14 cellular contexts compared by ENCODE assay signal in the genomic region with DNA sequence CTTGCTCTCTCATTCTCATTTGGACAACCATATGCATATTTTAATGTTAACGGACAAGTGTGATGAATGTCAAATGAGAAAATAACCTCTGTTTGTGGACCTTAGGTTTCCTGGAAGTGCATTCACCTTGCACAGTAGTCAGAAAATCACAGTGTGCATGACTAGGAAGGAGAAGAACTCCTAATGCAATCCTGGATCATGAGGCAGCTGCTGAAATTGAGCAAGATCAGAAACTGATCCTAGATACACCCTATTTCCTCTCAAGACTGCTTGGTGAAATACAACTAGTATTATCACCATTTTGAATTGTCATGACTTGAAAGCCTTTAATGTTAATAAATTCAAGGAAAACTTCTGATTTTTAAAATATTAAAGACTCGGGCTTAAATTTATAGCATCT.
DNase-seq lines count a peak whose midpoint lies in the region; TF ChIP-seq lines count a peak whose summit lies in the region.
"Had no signal": no experiment of that assay in that cellular context is flagged by ENCODE, and none has a peak within 500 bp of the region (broad histone marks: within the 10 kb centered on the region; RNA-seq: fewer than 3 reads in every experiment).

No MANE protein-coding gene starts in this region.

- peak overlapping the region; percentile 46; the same call in 1 of the 2 replicates for H3K4me3 Mint-ChIP-seq in HFFc6
- H3K4me3 Mint-ChIP-seq: CD4-positive, CD25-positive, alpha-beta regulatory T cell; CD8-positive, alpha-beta memory T cell had no signal

- H3K36me3 ChIP-seq in adipocyte (ENCODE audit: control insufficient read depth, insufficient read depth, low read length, severe bottlenecking): no peaks in the 10 kb centered on the region
- H3K36me3 ChIP-seq: BE2C, HAP-1 had no signal

- no peaks in the 10 kb centered on the region for H3K27me3 ChIP-seq in adipocyte (replicated peaks; ENCODE audit: control insufficient read depth, insufficient read depth, low read length)
- H3K27me3 ChIP-seq: BE2C had no signal

- DNase-seq in HFFc6 (peak; percentile 53), adipocyte (ENCODE audit: low read depth) (peak; percentile 34), fibroblast of mammary gland (ENCODE audit: low read depth) (peak; percentile 2), A172 (ENCODE audit: low spot score) (no peak), RKO (ENCODE audit: low spot score) (no peak), NCI-H187 treated with DMSO at 0.1 percent for 48 hours (lab: John Stamatoyannopoulos, UW) (no peak)
- DNase-seq: ACHN; BE2C; C1 segment of cervical spinal cord; CD4-positive, CD25-positive, alpha-beta regulatory T cell; CD8-positive, alpha-beta memory T cell; COR-L47; GM23248 had no signal

- H3K9ac ChIP-seq in adipocyte (ENCODE audit: low read length): no peak overlapping the region
- H3K9ac ChIP-seq: GM23248 had no signal

- H3K4me3 ChIP-seq in adipocyte (ENCODE audit: low read length): no peak overlapping the region
- H3K4me3 ChIP-seq in fibroblast of mammary gland (ENCODE audit: control insufficient read depth, low read depth, low read length): no peak overlapping the region
- H3K4me3 ChIP-seq: GM23248, HAP-1 had no signal

- no peaks in the 10 kb centered on the region for H3K36me3 Mint-ChIP-seq in HFFc6 (ENCODE audit: low read depth)
- H3K36me3 Mint-ChIP-seq: CD4-positive, CD25-positive, alpha-beta regulatory T cell; CD8-positive, alpha-beta memory T cell had no signal

- H3K9me3 Mint-ChIP-seq in HFFc6: no peaks in the 10 kb centered on the region

- TF ChIP-seq CTCF in HFFc6 (IDR thresholded peaks at IDR 0.05): no peak
- TF ChIP-seq CTCF in fibroblast of mammary gland (conservative IDR thresholded peaks at IDR 0.05; ENCODE audit: control insufficient read depth, insufficient read depth, low read depth, low read length): no peak

- peaks cover 4% of the 10 kb centered on the region for H3K4me1 ChIP-seq in adipocyte (ENCODE audit: control insufficient read depth, insufficient read depth, low read length)
- H3K4me1 ChIP-seq: BE2C, HAP-1 had no signal

- no peaks in the 10 kb centered on the region for H3K9me3 ChIP-seq in adipocyte (ENCODE audit: control insufficient read depth, low read length)
- H3K9me3 ChIP-seq: BE2C, HAP-1 had no signal

- H3K27ac Mint-ChIP-seq in HFFc6: peak overlapping the region; percentile 41
- H3K27ac Mint-ChIP-seq: CD4-positive, CD25-positive, alpha-beta regulatory T cell; CD8-positive, alpha-beta memory T cell had no signal

- H3K4me1 Mint-ChIP-seq in HFFc6 (ENCODE audit: low read depth): peaks cover 43% of the 10 kb centered on the region
- H3K4me1 Mint-ChIP-seq: CD4-positive, CD25-positive, alpha-beta regulatory T cell; CD8-positive, alpha-beta memory T cell had no signal

- H3K27me3 Mint-ChIP-seq in HFFc6 (ENCODE audit: insufficient read depth): no peaks in the 10 kb centered on the region
- H3K27me3 Mint-ChIP-seq: CD4-positive, CD25-positive, alpha-beta regulatory T cell; CD8-positive, alpha-beta memory T cell had no signal

Comparison
In these comparisons a context has a peak if more than half of its experiments do, and no peak if none do; other contexts are left out.
1. DNase-seq: peak in HFFc6 (single experiment), adipocyte (single experiment) and fibroblast of mammary gland (single experiment); none in A172 (single experiment), RKO (single experiment) and NCI-H187 treated with DMSO at 0.1 percent for 48 hours (single experiment).